Comparison of ENCODE assay signal across 8 cellular contexts in genomic region chr14:64234877-64235651, GRCh38. TPM values are rescaled to one million over a fixed set of nuclear protein-coding genes. Genes with fewer than 3 reads are reported as not detected.
DNase-seq lines count a peak whose midpoint lies in the region; ATAC-seq and TF ChIP-seq lines count a peak whose summit lies in the region.

No MANE protein-coding gene starts in this region.

- ATAC-seq in GM18502 (IDR thresholded peaks at IDR 0.05; ENCODE audit: poor library complexity, unreplicated experiment) = no peak

- no peaks in the 10 kb centered on the region for H4K20me1 ChIP-seq in mammary epithelial cell (ENCODE audit: insufficient read depth, low read length)

- CTCF ChIA-PET in mammary epithelial cell (lab: Charles Lee; ENCODE audit: low non-redundant PET) = interaction anchor here (0.7 kb wide), 1 partner anchor 224 kb away, joined by 3 read pairs; no protein-coding TSS in a partner anchor

- no peak overlapping the region for H2AFZ ChIP-seq in mammary epithelial cell (ENCODE audit: low read depth, low read length)

- H3K4me3 ChIP-seq in mammary epithelial cell (replicated peaks in 1 of 3; ENCODE audit: insufficient read depth in 1 of 3, low read depth in 2 of 3, low read length in 3 of 3) (no peak overlapping the region), transverse colon (no peak overlapping the region), tibial artery (no peak overlapping the region)

- no TSS peak for BruUV-seq in mammary epithelial cell (replicated peaks; lab: Mats Ljungman, UMichigan)

- H3K27ac ChIP-seq in mammary epithelial cell (ENCODE audit: insufficient read depth, low read depth, low read length) (no peak overlapping the region), transverse colon (peak overlapping the region in 2 of 4 donors; percentile 11 to 46), tibial artery (no peak overlapping the region)

- TF ChIP-seq CTCF in mammary epithelial cell (conservative IDR thresholded peaks at IDR 0.05 in 1 of 2, IDR thresholded peaks at IDR 0.05 in 1 of 2; ENCODE audit: extremely low read depth in 1 of 2, insufficient read depth in 1 of 2, low read depth in 1 of 2, low read length in 2 of 2) (no peak), transverse colon (IDR thresholded peaks at IDR 0.05) (no peak), tibial artery (IDR thresholded peaks at IDR 0.05) (no peak)

- H3K36me3 ChIP-seq in mammary epithelial cell (ENCODE audit: insufficient read depth, low read length) = no peaks in the 10 kb centered on the region
- no peaks in the 10 kb centered on the region for H3K36me3 ChIP-seq in transverse colon
- peaks cover 0 to 19% (median 0%) of the 10 kb centered on the region in 3 donors for H3K36me3 ChIP-seq in tibial artery

- H3K9ac ChIP-seq in mammary epithelial cell (ENCODE audit: insufficient read depth, low read length) = no peak overlapping the region

- in situ Hi-C loops in mammary epithelial cell (cut with MboI; ENCODE audit: low sequenced_read_pairs in 2 of 2) = no loop called here
- in situ Hi-C loops in transverse colon (cut with MboI; ENCODE audit: low pct_ligation_motif_present in 1 of 4, low pct_unique_long_range_greater_than_20kb in 1 of 4, low sequenced_read_pairs in 3 of 4) = no loop called here

- DNase-seq in activated CD8-positive, alpha-beta memory T cell treated with anti-CD3 and anti-CD28 coated beads for 24 hours = peak; percentile 44
- DNase-seq in activated CD8-positive, alpha-beta memory T cell treated with anti-CD3 and anti-CD28 coated beads, Interleukin-2, amount 50 U/mL, for 48 hours = no peak
- DNase-seq in NCI-H1105 (lab: John Stamatoyannopoulos, UW) = peak; percentile 64
- DNase-seq in mammary epithelial cell = peak; percentile 65
- peak; percentile 37 for DNase-seq in transverse colon
- no peak for DNase-seq in tibial artery
- no peak for DNase-seq in ecto neural progenitor cell (ENCODE audit: low spot score)

- TF ChIP-seq POLR2A in transverse colon (IDR thresholded peaks at IDR 0.05) = no peak

- H3K9me3 ChIP-seq in mammary epithelial cell (replicated peaks; ENCODE audit: insufficient read depth, low read length) (no peaks in the 10 kb centered on the region), transverse colon (no peaks in the 10 kb centered on the region), tibial artery (no peaks in the 10 kb centered on the region)

- intact Hi-C loops in mammary epithelial cell (cut with micrococcal nuclease) = no loop called here
- intact Hi-C loops in transverse colon (cut with DNase I; ENCODE audit: low total_unique reads) = no loop called here
- intact Hi-C loops in tibial artery (cut with DNase I; ENCODE audit: low total_unique reads) = no loop called here

- H3K4me1 ChIP-seq in mammary epithelial cell (ENCODE audit: insufficient read depth, low read length) (peaks cover 17% of the 10 kb centered on the region), transverse colon (no peaks in the 10 kb centered on the region), tibial artery (peaks cover 0 to 29% (median 15%) of the 10 kb centered on the region in 4 donors)

- no peaks in the 10 kb centered on the region for H3K79me2 ChIP-seq in mammary epithelial cell (ENCODE audit: insufficient read depth, low read length)

- no peak overlapping the region for H3K4me2 ChIP-seq in mammary epithelial cell (ENCODE audit: insufficient read depth, low read depth, low read length)

- dilution Hi-C loops in mammary epithelial cell (cut with HindIII; ENCODE audit: low sequenced_read_pairs) = loop anchor here (5.0 kb wide), 1 partner anchor 52 kb away; no protein-coding TSS in a partner anchor

- H3K27me3 ChIP-seq in mammary epithelial cell (ENCODE audit: insufficient read depth, low read length) = no peaks in the 10 kb centered on the region
- H3K27me3 ChIP-seq in transverse colon = no peaks in the 10 kb centered on the region
- H3K27me3 ChIP-seq in tibial artery = no peaks in the 10 kb centered on the region

- TF ChIP-seq EP300 in transverse colon (IDR thresholded peaks at IDR 0.05; ENCODE audit: low read depth) = no peak

- 32% methylated on average over 23 of the region's 24 CpGs for WGBS in mammary epithelial cell (ENCODE audit: low coverage, missing lambda C conversion rate)
- WGBS in transverse colon (ENCODE audit: low coverage in 1 of 2), 2 donors = 48 to 58% methylated on average over 2 to 24 of the region's 24 CpGs

RNA-seq across cellular contexts. Expression of gene ESR2, which starts 59.1 kb away (rescaled TPM):
- total RNA-seq in mammary epithelial cell (under 1 TPM in 1 of 2 donors, not detected in 1; 0.21 TPM), transverse colon (1 to 10 TPM in 1 of 4 donors, under 1 TPM in 1, not detected in 2; 0.14 to 1.4 TPM)
- polyA plus RNA-seq in mammary epithelial cell = 0.06 TPM
- polyA minus RNA-seq in mammary epithelial cell = not detected

Comparison
In these comparisons a context has a peak if more than half of its experiments do, and no peak if none do; other contexts are left out.
1. DNase-seq: peak in activated CD8-positive, alpha-beta memory T cell treated with anti-CD3 and anti-CD28 coated beads for 24 hours (single experiment), NCI-H1105 (single experiment), mammary epithelial cell (single experiment) and transverse colon (single experiment); none in activated CD8-positive, alpha-beta memory T cell treated with anti-CD3 and anti-CD28 coated beads, Interleukin-2, amount 50 U/mL, for 48 hours (single experiment), tibial artery (0 of 2) and ecto neural progenitor cell (single experiment).